Comparison of ENCODE assay signal across 8 cellular contexts in the genomic region with DNA sequence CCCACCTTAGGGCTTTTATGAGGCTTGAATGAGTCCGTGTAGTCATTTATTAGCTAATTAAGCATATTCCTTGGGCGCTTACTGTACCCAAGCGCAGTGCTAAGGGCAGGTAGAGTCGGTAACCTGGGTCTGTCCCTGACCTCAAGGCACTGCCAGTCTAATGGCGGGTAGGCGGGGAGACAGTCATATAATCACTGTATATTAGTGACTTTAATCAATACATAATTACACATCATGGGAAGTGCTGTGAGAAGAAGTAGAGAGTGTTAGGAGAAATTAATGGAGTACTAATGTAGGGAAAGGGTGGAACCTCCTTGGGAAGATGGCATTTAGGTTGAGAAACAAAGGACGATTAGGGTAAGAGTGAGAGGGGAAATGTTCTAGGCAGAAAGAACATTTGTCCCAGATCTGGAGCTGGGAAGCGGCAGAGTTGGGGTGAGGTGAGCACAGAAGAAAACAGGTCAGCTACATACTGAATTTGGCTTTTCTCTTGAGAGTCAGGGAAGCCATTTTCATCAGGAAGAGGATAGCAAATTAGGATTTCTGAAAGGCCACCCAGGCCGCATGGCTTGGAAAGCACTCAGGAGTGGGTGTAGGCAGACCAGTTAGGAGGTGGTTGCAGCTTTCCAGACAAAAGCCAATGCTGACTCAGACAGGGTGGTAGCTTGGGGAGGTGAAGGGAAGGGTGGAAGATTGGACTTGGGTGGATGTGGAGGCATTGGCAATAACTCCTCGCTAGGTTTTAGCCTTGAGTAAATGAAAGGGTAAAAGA. TPM values are rescaled to one million over a fixed set of nuclear protein-coding genes. Genes with fewer than 3 reads are reported as not detected.
DNase-seq lines count a peak whose midpoint lies in the region; ATAC-seq and FAIRE-seq lines count a peak whose summit lies in the region.

No MANE protein-coding gene starts in this region.

- H3K4me3 Mint-ChIP-seq in activated T-helper 1 cell treated with anti-CD3 and anti-CD28 coated beads, Interleukin-12 subunit alpha, Interleukin-12 subunit beta, Interleukin-2, Interleukin-4 antibody, amounts not matched to agents 30 ng/mL and 10 ng/mL and 1 ng/mL, durations not matched to agents 14 hours and 24 hours and 36 hours: peak overlapping the region; percentile 86
- peak overlapping the region; percentile 85 to 94 (median 90) for H3K4me3 Mint-ChIP-seq in immature natural killer cell

- no peaks in the 10 kb centered on the region for H3K9me3 Mint-ChIP-seq in activated T-helper 1 cell treated with anti-CD3 and anti-CD28 coated beads, Interleukin-12 subunit alpha, Interleukin-12 subunit beta, Interleukin-2, Interleukin-4 antibody, amounts not matched to agents 30 ng/mL and 10 ng/mL and 1 ng/mL, durations not matched to agents 14 hours and 24 hours and 36 hours
- H3K9me3 Mint-ChIP-seq in immature natural killer cell: no peaks in the 10 kb centered on the region

- intact Hi-C loops in activated T-helper 1 cell treated with anti-CD3 and anti-CD28 coated beads, Interleukin-12 subunit alpha, Interleukin-12 subunit beta, Interleukin-2, Interleukin-4 antibody, amounts not matched to agents 30 ng/mL and 10 ng/mL and 1 ng/mL, durations not matched to agents 14 hours and 24 hours and 36 hours (cut with micrococcal nuclease): loop anchor here (1.0 to 5.0 kb wide), 4 partner anchors 121 to 431 kb away; partner anchors contain the start of genes CTNNBL1 and RBL1

- H3K27ac Mint-ChIP-seq in activated T-helper 1 cell treated with anti-CD3 and anti-CD28 coated beads, Interleukin-12 subunit alpha, Interleukin-12 subunit beta, Interleukin-2, Interleukin-4 antibody, amounts not matched to agents 30 ng/mL and 10 ng/mL and 1 ng/mL, durations not matched to agents 14 hours and 24 hours and 36 hours: peak overlapping the region; percentile 15
- peak overlapping the region; percentile 98 to 100 (median 99) for H3K27ac Mint-ChIP-seq in immature natural killer cell

- H3K27me3 Mint-ChIP-seq in activated T-helper 1 cell treated with anti-CD3 and anti-CD28 coated beads, Interleukin-12 subunit alpha, Interleukin-12 subunit beta, Interleukin-2, Interleukin-4 antibody, amounts not matched to agents 30 ng/mL and 10 ng/mL and 1 ng/mL, durations not matched to agents 14 hours and 24 hours and 36 hours (ENCODE audit: insufficient read depth): peaks cover 5% of the 10 kb centered on the region
- peaks cover 4 to 9% (median 5%) of the 10 kb centered on the region in 3 donors for H3K27me3 Mint-ChIP-seq in immature natural killer cell (ENCODE audit: low read depth in 3 of 3)

- peaks cover 4% of the 10 kb centered on the region for H3K36me3 Mint-ChIP-seq in activated T-helper 1 cell treated with anti-CD3 and anti-CD28 coated beads, Interleukin-12 subunit alpha, Interleukin-12 subunit beta, Interleukin-2, Interleukin-4 antibody, amounts not matched to agents 30 ng/mL and 10 ng/mL and 1 ng/mL, durations not matched to agents 14 hours and 24 hours and 36 hours (ENCODE audit: low read depth)
- H3K36me3 Mint-ChIP-seq in immature natural killer cell: no peaks in the 10 kb centered on the region

- H3K27ac ChIP-seq in substantia nigra (ENCODE audit: low read depth, low read length, poor library complexity, severe bottlenecking): peak overlapping the region; percentile 95

- DNase-seq in activated CD4-positive, CD25-positive, alpha-beta regulatory T cell (lab: John Stamatoyannopoulos, UW): no peak
- DNase-seq in activated T-helper 1 cell treated with anti-CD3 and anti-CD28 coated beads, Interleukin-12 subunit alpha, Interleukin-12 subunit beta, Interleukin-2, Interleukin-4 antibody, amounts not matched to agents 30 ng/mL and 10 ng/mL and 1 ng/mL, durations not matched to agents 14 hours and 24 hours and 36 hours (ENCODE audit: low spot score): no peak
- DNase-seq in immature natural killer cell (no peak), substantia nigra (lab: John Stamatoyannopoulos, UW) (no peak), NCI-H128 (lab: John Stamatoyannopoulos, UW; ENCODE audit: unreplicated experiment) (no peak), GM19239 (ENCODE audit: insufficient read length, low spot score) (no peak)

- no peak for FAIRE-seq in GM19239 (lab: Jason Lieb, UNC)

- peaks cover 46% of the 10 kb centered on the region for H3K4me1 Mint-ChIP-seq in activated T-helper 1 cell treated with anti-CD3 and anti-CD28 coated beads, Interleukin-12 subunit alpha, Interleukin-12 subunit beta, Interleukin-2, Interleukin-4 antibody, amounts not matched to agents 30 ng/mL and 10 ng/mL and 1 ng/mL, durations not matched to agents 14 hours and 24 hours and 36 hours (ENCODE audit: low read depth)
- H3K4me1 Mint-ChIP-seq in immature natural killer cell: peaks cover 47 to 48% of the 10 kb centered on the region in 2 donors

- peak; percentile 8 to 11 for ATAC-seq in activated CD4-positive, CD25-positive, alpha-beta regulatory T cell treated with anti-CD3 and anti-CD28 coated beads, Interleukin-2, amount 50 U/mL, for 24 hours
- no peak for ATAC-seq in GM19463 (IDR thresholded peaks at IDR 0.05; ENCODE audit: unreplicated experiment)

RNA-seq across cellular contexts. Expression of gene BLCAP, which starts 1.0 kb away (rescaled TPM):
- 30.9 and 32.1 TPM in 2 replicates for total RNA-seq in activated T-helper 1 cell treated with anti-CD3 and anti-CD28 coated beads, Interleukin-12 subunit alpha, Interleukin-12 subunit beta, Interleukin-2, Interleukin-4 antibody, amounts not matched to agents 30 ng/mL and 10 ng/mL and 1 ng/mL, durations not matched to agents 14 hours and 24 hours and 36 hours
- 10 to 100 TPM; 56.1 to 64.9 (median 63.5) TPM for polyA plus RNA-seq in immature natural killer cell

RNA-seq across cellular contexts. Expression of gene NNAT, which starts 7.6 kb away (rescaled TPM):
- 0.29 TPM in 1 of 2 replicates, not detected in the other for total RNA-seq in activated T-helper 1 cell treated with anti-CD3 and anti-CD28 coated beads, Interleukin-12 subunit alpha, Interleukin-12 subunit beta, Interleukin-2, Interleukin-4 antibody, amounts not matched to agents 30 ng/mL and 10 ng/mL and 1 ng/mL, durations not matched to agents 14 hours and 24 hours and 36 hours
- polyA plus RNA-seq in immature natural killer cell: under 1 TPM in 1 of 3 donors, not detected in 2; 0.20 TPM
